ENCODE assay signal across 19 cellular contexts in genomic region chr2:177726853-177727465, GRCh38.
DNase-seq lines count a peak whose midpoint lies in the region; ATAC-seq and TF ChIP-seq lines count a peak whose summit lies in the region.
"Had no signal": no experiment of that assay in that cellular context is flagged by ENCODE, and none has a peak within 500 bp of the region (broad histone marks: within the 10 kb centered on the region; RNA-seq: fewer than 3 reads in every experiment).

No MANE protein-coding gene starts in this region.

- peak overlapping the region; percentile 92 to 96 (median 94) for H3K27ac Mint-ChIP-seq in nephron
- H3K27ac Mint-ChIP-seq in stimulated activated naive B cell treated with anti-CD40 and anti-IgM and Interleukin-4, amounts not matched to agents 10 μg/mL and 1 μg/mL and 100 μg/mL, for 72 hours = no peak overlapping the region
- H3K27ac Mint-ChIP-seq: CD14-positive monocyte; CD8-positive, alpha-beta T cell; HFFc6 had no signal

- peak overlapping the region in 1 of 3 experiments; percentile 41 for H3K4me3 Mint-ChIP-seq in nephron
- no peak overlapping the region for H3K4me3 Mint-ChIP-seq in stimulated activated naive B cell treated with anti-CD40 and anti-IgM and Interleukin-4, amounts not matched to agents 10 μg/mL and 1 μg/mL and 100 μg/mL, for 72 hours
- H3K4me3 Mint-ChIP-seq: CD14-positive monocyte; CD8-positive, alpha-beta T cell; HFFc6 had no signal

- peaks cover 80% of the 10 kb centered on the region for H3K4me1 Mint-ChIP-seq in nephron
- peaks cover 2 to 6% of the 10 kb centered on the region in 2 donors for H3K4me1 Mint-ChIP-seq in stimulated activated naive B cell treated with anti-CD40 and anti-IgM and Interleukin-4, amounts not matched to agents 10 μg/mL and 1 μg/mL and 100 μg/mL, for 72 hours

- intact Hi-C loops in left ventricle myocardium inferior (cut with micrococcal nuclease) (loop anchor here (10.0 kb wide), 1 partner anchor 392 kb away; no protein-coding TSS in a partner anchor), testis (cut with DNase I; ENCODE audit: low total_unique reads) (no loop called here), stomach (cut with DNase I; ENCODE audit: low total_unique reads) (no loop called here)

- DNase-seq in cardiac muscle cell (ENCODE audit: low read depth in 1 of 2, low spot score in 1 of 2) (peak in 1 of 2 donors; percentile 34), left ventricle myocardium inferior (no peak), fibroblast of the aortic adventitia (ENCODE audit: low read depth) (peak; percentile 40), testis (peak; percentile 21), DMS79 (lab: John Stamatoyannopoulos, UW) (no peak), stomach (no peak)
- no peak for DNase-seq in stimulated activated naive B cell treated with anti-CD40 and anti-IgM and Interleukin-4, amounts not matched to agents 10 μg/mL and 1 μg/mL and 100 μg/mL, for 72 hours
- DNase-seq: 8988T; Calu3; CD8-positive, alpha-beta T cell; GDM1; GOT3; H7; HFFc6 had no signal

- no peaks in the 10 kb centered on the region for H3K9me3 Mint-ChIP-seq in nephron
- H3K9me3 Mint-ChIP-seq in stimulated activated naive B cell treated with anti-CD40 and anti-IgM and Interleukin-4, amounts not matched to agents 10 μg/mL and 1 μg/mL and 100 μg/mL, for 72 hours = no peaks in the 10 kb centered on the region
- H3K9me3 Mint-ChIP-seq: CD14-positive monocyte; CD8-positive, alpha-beta T cell; HFFc6 had no signal

- no peaks in the 10 kb centered on the region for H3K36me3 ChIP-seq in cardiac muscle cell
- no peaks in the 10 kb centered on the region for H3K36me3 ChIP-seq in left ventricle myocardium inferior
- H3K36me3 ChIP-seq in testis (ENCODE audit: low read depth, missing control alignments) = no peaks in the 10 kb centered on the region
- H3K36me3 ChIP-seq in stomach = no peaks in the 10 kb centered on the region
- H3K36me3 ChIP-seq: BLaER1 had no signal

- peaks cover 2% of the 10 kb centered on the region for H3K27me3 ChIP-seq in cardiac muscle cell
- no peaks in the 10 kb centered on the region for H3K27me3 ChIP-seq in left ventricle myocardium inferior (ENCODE audit: low read depth)
- H3K27me3 ChIP-seq in testis = no peaks in the 10 kb centered on the region
- H3K27me3 ChIP-seq in stomach = peaks cover 0 to 7% (median 0%) of the 10 kb centered on the region in 3 donors
- H3K27me3 ChIP-seq: BLaER1 had no signal

- no peak for TF ChIP-seq EP300 in stomach (IDR thresholded peaks at IDR 0.05)

- H3K9me3 ChIP-seq in cardiac muscle cell (ENCODE audit: low read depth) (no peaks in the 10 kb centered on the region), left ventricle myocardium inferior (replicated peaks) (no peaks in the 10 kb centered on the region), testis (no peaks in the 10 kb centered on the region), stomach (no peaks in the 10 kb centered on the region)
- H3K9me3 ChIP-seq: BLaER1 had no signal

- H3K27ac ChIP-seq in cardiac muscle cell (peak overlapping the region; percentile 67), left ventricle myocardium inferior (replicated peaks) (no peak overlapping the region), testis (peak overlapping the region; percentile 6 to 52), stomach (no peak overlapping the region)
- H3K27ac ChIP-seq: BLaER1, HL-60 had no signal

- no peaks in the 10 kb centered on the region for H3K27me3 Mint-ChIP-seq in nephron (ENCODE audit: low read depth)
- peaks cover 7 to 16% of the 10 kb centered on the region in 2 donors for H3K27me3 Mint-ChIP-seq in stimulated activated naive B cell treated with anti-CD40 and anti-IgM and Interleukin-4, amounts not matched to agents 10 μg/mL and 1 μg/mL and 100 μg/mL, for 72 hours

- H3K4me3 ChIP-seq in cardiac muscle cell (no peak overlapping the region), left ventricle myocardium inferior (no peak overlapping the region), fibroblast of the aortic adventitia (ENCODE audit: low read depth, low read length) (no peak overlapping the region), testis (no peak overlapping the region), stomach (no peak overlapping the region)
- H3K4me3 ChIP-seq: BLaER1 had no signal

- 38 to 44% methylated on average over 6 of the region's 6 CpGs for WGBS in testis, 2 donors
- WGBS in stomach, 5 donors = 18 to 45% (median 28%) methylated on average over 6 of the region's 6 CpGs

- peaks cover 27% of the 10 kb centered on the region for H3K4me1 ChIP-seq in cardiac muscle cell (ENCODE audit: low read depth)
- no peaks in the 10 kb centered on the region for H3K4me1 ChIP-seq in left ventricle myocardium inferior
- peaks cover 37% of the 10 kb centered on the region for H3K4me1 ChIP-seq in testis
- H3K4me1 ChIP-seq in stomach = peaks cover 0 to 16% (median 10%) of the 10 kb centered on the region in 4 donors

- TF ChIP-seq CTCF in cardiac muscle cell (IDR thresholded peaks at IDR 0.05; ENCODE audit: low read depth, low read length) = no peak
- no peak for TF ChIP-seq CTCF in left ventricle myocardium inferior (IDR thresholded peaks at IDR 0.05; ENCODE audit: borderline replicate concordance)
- no peak for TF ChIP-seq CTCF in fibroblast of the aortic adventitia (IDR thresholded peaks at IDR 0.05; ENCODE audit: insufficient read depth, low read length)
- no peak for TF ChIP-seq CTCF in nephron (IDR thresholded peaks at IDR 0.05; ENCODE audit: unreplicated experiment in 3 of 3)
- no peak for TF ChIP-seq CTCF in testis (IDR thresholded peaks at IDR 0.05)
- TF ChIP-seq CTCF in stomach (IDR thresholded peaks at IDR 0.05) = no peak

- no peak for ATAC-seq in stimulated activated naive B cell treated with anti-CD40 and anti-IgM and Interleukin-4, amounts not matched to agents 10 μg/mL and 1 μg/mL and 100 μg/mL, for 72 hours (replicated peaks)
- ATAC-seq: CD8-positive, alpha-beta T cell; HCT116 had no signal

- no peaks in the 10 kb centered on the region for H3K36me3 Mint-ChIP-seq in nephron (ENCODE audit: low read depth)
- no peaks in the 10 kb centered on the region for H3K36me3 Mint-ChIP-seq in stimulated activated naive B cell treated with anti-CD40 and anti-IgM and Interleukin-4, amounts not matched to agents 10 μg/mL and 1 μg/mL and 100 μg/mL, for 72 hours
- H3K36me3 Mint-ChIP-seq: CD14-positive monocyte; CD8-positive, alpha-beta T cell had no signal

- TF ChIP-seq POLR2A in testis (IDR thresholded peaks at IDR 0.05) (no peak), stomach (IDR thresholded peaks at IDR 0.05) (no peak)

Comparison
In these comparisons a context has a peak if more than half of its experiments do, and no peak if none do; other contexts are left out.
1. H3K27ac ChIP-seq: peak in cardiac muscle cell (single experiment) and testis (2 of 2); none in left ventricle myocardium inferior (single experiment) and stomach (0 of 5).
2. DNase-seq: peak in fibroblast of the aortic adventitia (single experiment) and testis (single experiment); none in left ventricle myocardium inferior (single experiment), stimulated activated naive B cell treated with anti-CD40 and anti-IgM and Interleukin-4, amounts not matched to agents 10 μg/mL and 1 μg/mL and 100 μg/mL, for 72 hours (single experiment), DMS79 (single experiment) and stomach (single experiment).